ENCODE assay signal across 8 cellular contexts in genomic region chr14:96502621-96503251, GRCh38. TPM values are rescaled to one million over a fixed set of nuclear protein-coding genes. Genes with fewer than 3 reads are reported as not detected.
DNase-seq lines count a peak whose midpoint lies in the region; ATAC-seq, FAIRE-seq and TF ChIP-seq lines count a peak whose summit lies in the region.

No MANE protein-coding gene starts in this region.

- H3K9me3 ChIP-seq in PC-3 (ENCODE audit: low read length) (no peaks in the 10 kb centered on the region), skeletal muscle tissue (ENCODE audit: control insufficient read depth in 3 of 3, low read length in 3 of 3) (no peaks in the 10 kb centered on the region)

- H3K36me3 ChIP-seq in PC-3 (ENCODE audit: low read depth, low read length) = no peaks in the 10 kb centered on the region; the same call in 1 of the 2 replicates
- H3K36me3 ChIP-seq in bronchial epithelial cell (ENCODE audit: control insufficient read depth, insufficient read depth, low read length) = no peaks in the 10 kb centered on the region
- no peaks in the 10 kb centered on the region for H3K36me3 ChIP-seq in skeletal muscle tissue (ENCODE audit: control insufficient read depth in 3 of 3, insufficient read depth in 3 of 3, low read length in 3 of 3)

- POLR2A ChIA-PET in PC-3 (lab: Charles Lee; ENCODE audit: unreplicated experiment) = interaction anchor here (0.5 to 0.7 kb wide), 3 partner anchors 64 to 1346 kb away, joined by 3 to 5 read pairs (median 4); no protein-coding TSS in a partner anchor

- no peak for FAIRE-seq in bronchial epithelial cell (lab: Jason Lieb, UNC)

- H3K9ac ChIP-seq in PC-3 (ENCODE audit: low read length) (peak overlapping the region; percentile 96), skeletal muscle tissue (ENCODE audit: low read depth in 1 of 3, low read length in 3 of 3) (peak overlapping the region; percentile 92 to 96 (median 95))

- peak overlapping the region; percentile 94 for H3K4me2 ChIP-seq in PC-3 (ENCODE audit: low read length)

- no peaks in the 10 kb centered on the region for H3F3A ChIP-seq in PC-3 (ENCODE audit: low read length, unreplicated experiment)

- ATAC-seq in GM19043 (IDR thresholded peaks at IDR 0.05; ENCODE audit: low read depth, unreplicated experiment) (peak; percentile 36), HG03196 (IDR thresholded peaks at IDR 0.05; ENCODE audit: unreplicated experiment) (peak; percentile 28), PC-3 (peak; percentile 39)

- peak overlapping the region; percentile 96 for H3K4me3 ChIP-seq in PC-3 (ENCODE audit: low read length)
- peak overlapping the region; percentile 86 for H3K4me3 ChIP-seq in bronchial epithelial cell (ENCODE audit: low read depth, low read length)
- peak overlapping the region; percentile 91 to 96 (median 94) for H3K4me3 ChIP-seq in skeletal muscle tissue (ENCODE audit: low read length in 3 of 3)

- peak; percentile 52 for DNase-seq in CMK (ENCODE audit: low read depth)
- DNase-seq in PC-3 = peak; percentile 23
- DNase-seq in bronchial epithelial cell (ENCODE audit: low read depth) = peak; percentile 17
- DNase-seq in inferior parietal cortex (ENCODE audit: extremely low spot score) = peak; percentile 30
- no peak for DNase-seq in DMS114 treated with DMSO at 0.1 percent for 48 hours (lab: John Stamatoyannopoulos, UW; ENCODE audit: unreplicated experiment)

- TSS peak; percentile 36 for BruUV-seq in PC-3 (replicated peaks; lab: Mats Ljungman, UMichigan)

- peak overlapping the region; percentile 63 for H3K27ac ChIP-seq in PC-3 (ENCODE audit: low read length)
- H3K27ac ChIP-seq in skeletal muscle tissue (ENCODE audit: low read depth, low read length) = peak overlapping the region; percentile 93

- TF ChIP-seq CTCF in PC-3 (conservative IDR thresholded peaks at IDR 0.05; ENCODE audit: low read depth, low read length) = no peak
- no peak for TF ChIP-seq CTCF in bronchial epithelial cell (IDR thresholded peaks at IDR 0.05; ENCODE audit: insufficient read depth, low read length, severe bottlenecking)

- CTCF ChIA-PET in PC-3 (lab: Charles Lee) = no interaction called here

- H2AFZ ChIP-seq in PC-3 (ENCODE audit: low read length) = peak overlapping the region; percentile 78

- H3K27me3 ChIP-seq in PC-3 (ENCODE audit: low read length) (no peaks in the 10 kb centered on the region), bronchial epithelial cell (ENCODE audit: control insufficient read depth, insufficient read depth, low read length) (no peaks in the 10 kb centered on the region), skeletal muscle tissue (ENCODE audit: control insufficient read depth in 3 of 3, insufficient read depth in 3 of 3, low read length in 3 of 3) (no peaks in the 10 kb centered on the region)

- H3K9me2 ChIP-seq in PC-3 (replicated peaks; ENCODE audit: low read length) = no peaks in the 10 kb centered on the region

- H4K20me1 ChIP-seq in PC-3 (ENCODE audit: low read length) = peaks cover 44% of the 10 kb centered on the region

- H3K4me1 ChIP-seq in PC-3 (ENCODE audit: insufficient read depth, low read length) = peaks cover 26% of the 10 kb centered on the region
- peaks cover 12 to 31% (median 26%) of the 10 kb centered on the region in 3 donors for H3K4me1 ChIP-seq in skeletal muscle tissue (ENCODE audit: control insufficient read depth in 3 of 3, insufficient read depth in 3 of 3, low read length in 3 of 3)

- intact Hi-C loops in PC-3 (cut with micrococcal nuclease) = loop anchor here (5.0 kb wide), 1 partner anchor 140 kb away; the partner anchor contains the start of genes ATG2B and GSKIP

- H3K79me2 ChIP-seq in PC-3 (ENCODE audit: low read length) = peaks cover 68% of the 10 kb centered on the region

RNA-seq across cellular contexts. Expression of gene PAPOLA, which starts 0.6 kb away (rescaled TPM):
- total RNA-seq in PC-3 (2014; rRNA removed) (111 and 123 TPM in 2 replicates), bronchial epithelial cell (70.0 and 94.2 TPM in 2 replicates), skeletal muscle tissue (117 TPM)
